11 cellular contexts compared by ENCODE assay signal in genomic region chr1:217224201-217224600, GRCh38.
"Had no signal": no experiment of that assay in that cellular context is flagged by ENCODE, and none has a peak within 500 bp of the region (broad histone marks: within the 10 kb centered on the region; RNA-seq: fewer than 3 reads in every experiment).

No MANE protein-coding gene starts in this region.

- H3K27ac ChIP-seq: GM23248 had no signal

- FAIRE-seq: H1, H54 had no signal

- H3K4me3 ChIP-seq: GM23248, GM23338, HAP-1 had no signal

- H3K36me3 ChIP-seq: HAP-1 had no signal

- DNase-seq: GM23248, GOT3, H7, H9, HCEC 1CT, HFFc6 had no signal

- H3K9me3 ChIP-seq: HAP-1 had no signal

- H3K4me1 Mint-ChIP-seq: GM23338, H9 had no signal

- ATAC-seq: GM23338, HCT116 had no signal

- H3K9me3 Mint-ChIP-seq: GM23338, H9 had no signal

- H3K4me3 Mint-ChIP-seq: GM23338, H9, HFFc6 had no signal

- H3K4me1 ChIP-seq: HAP-1 had no signal

- H3K27ac Mint-ChIP-seq: GM23338, H9, HFFc6 had no signal
